21 cellular contexts compared by ENCODE assay signal in the genomic region with DNA sequence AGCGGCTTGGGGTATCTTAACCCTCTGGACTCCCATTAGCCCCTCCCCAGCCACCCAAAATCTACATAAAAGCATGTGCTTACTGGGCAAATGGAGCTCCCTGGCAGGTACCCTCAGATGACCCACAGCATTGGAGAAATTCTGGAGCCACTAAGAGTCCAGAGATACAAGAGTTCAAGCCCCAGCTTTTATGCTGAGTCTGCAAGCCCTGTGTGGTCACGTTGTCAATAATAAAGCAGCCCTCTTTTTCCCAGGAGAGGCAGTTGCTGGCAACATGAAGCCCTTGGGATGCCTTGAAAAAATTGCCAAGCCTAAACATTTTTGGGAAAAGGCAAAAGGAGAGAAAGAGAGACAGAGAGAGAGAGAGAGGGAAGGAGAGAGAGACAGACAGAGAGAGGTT.
"Had no signal": no experiment of that assay in that cellular context is flagged by ENCODE, and none has a peak within 500 bp of the region (broad histone marks: within the 10 kb centered on the region; RNA-seq: fewer than 3 reads in every experiment).

No MANE protein-coding gene starts in this region.

- H3K27ac ChIP-seq: SJSA1, SK-N-MC had no signal

- FAIRE-seq: RCC 7860 had no signal

- DNase-seq: Karpas-422, KG1, MG63, NCI-H1092, NCI-H1105 treated with DMSO at 0.1 percent for 48 hours, NCI-H1417 treated with DMSO at 0.1 percent for 48 hours, NCI-H146, NCI-H1694 treated with DMSO at 0.1 percent for 48 hours, NCI-H1930, NCI-H2081, NCI-H2107, NCI-H2227 treated with DMSO at 0.1 percent for 48 hours, NCI-H524, NCI-H69, NCI-H774, Right ventricle myocardium superior, RPMI8226, SIG-M5 had no signal

- H3K4me1 ChIP-seq: SJSA1 had no signal

- H3K27me3 ChIP-seq: MG63, SJSA1 had no signal

- H3K4me3 ChIP-seq: MG63, SJSA1, SK-N-MC had no signal

- H3K9me3 ChIP-seq: MG63, SJSA1 had no signal
